1 cellular context compared by ENCODE assay signal in genomic region chr17:82892869-82893565, GRCh38.
TF ChIP-seq lines count a peak whose summit lies in the region.

No MANE protein-coding gene starts in this region.

TF ChIP-seq in GM23338, 12 proteins besides CTCF, POLR2A, EP300 and RAD21 (continued from another document):
- TF ChIP-seq ZNF462 (CRISPR knock-in tag; IDR thresholded peaks at IDR 0.05), result no peak
- no peak for TF ChIP-seq CREB1 (CRISPR knock-in tag; IDR thresholded peaks at IDR 0.05; ENCODE audit: low read depth)
TF ChIP-seq in GM23338: peak in this region for 0.
